In genomic region chr10:90821864-90822263, GRCh38 we compare ENCODE assay signal across 10 cellular contexts. TPM values are rescaled to one million over a fixed set of nuclear protein-coding genes. Genes with fewer than 3 reads are reported as not detected.
"Had no signal": no experiment of that assay in that cellular context is flagged by ENCODE, and none has a peak within 500 bp of the region (broad histone marks: within the 10 kb centered on the region; RNA-seq: fewer than 3 reads in every experiment).

No MANE protein-coding gene starts in this region.

RNA-seq across cellular contexts. Expression of gene HTR7, which starts 36.0 kb away (rescaled TPM):
- total RNA-seq: activated B cell treated with CpG ODN at 0.5 μM for 24 hours; activated CD4-positive, alpha-beta memory T cell treated with anti-CD3 and anti-CD28 coated beads for 36 hours; activated CD4-positive, alpha-beta T cell treated with anti-CD3 and anti-CD28 coated beads for 36 hours; activated CD4-positive, alpha-beta T cell treated with anti-CD3 and anti-CD28 coated beads, Interleukin-2, amount 10 ng/mL, durations not matched to agents 24 days and 14 days; activated CD4-positive, alpha-beta T cell treated with anti-CD3 and anti-CD28 coated beads, Interleukin-2, amount 10 ng/mL, durations not matched to agents 7 days and 5 days; activated CD8-positive, alpha-beta memory T cell treated with anti-CD3 and anti-CD28 coated beads for 36 hours; activated CD8-positive, alpha-beta memory T cell treated with anti-CD3 and anti-CD28 coated beads, Interleukin-2, amount 10 ng/mL, durations not matched to agents 7 days and 5 days; activated CD8-positive, alpha-beta T cell treated with anti-CD3 and anti-CD28 coated beads for 36 hours; activated CD8-positive, alpha-beta T cell treated with anti-CD3 and anti-CD28 coated beads, Interleukin-2, amount 10 ng/mL, durations not matched to agents 7 days and 5 days; T-helper 1 cell treated with Interleukin-12 subunit alpha and Interleukin-12 subunit beta and Interleukin-4 antibody, amounts not matched to agents 30 ng/mL and 1 ng/mL, for 36 hours had no signal
